22 cellular contexts compared by ENCODE assay signal in genomic region chr18:63819780-63820179, GRCh38. TPM values are rescaled to one million over a fixed set of nuclear protein-coding genes. Genes with fewer than 3 reads are reported as not detected.
"Had no signal": no experiment of that assay in that cellular context is flagged by ENCODE, and none has a peak within 500 bp of the region (broad histone marks: within the 10 kb centered on the region; RNA-seq: fewer than 3 reads in every experiment).

No MANE protein-coding gene starts in this region.

- H3K36me3 ChIP-seq: ascending aorta, breast epithelium, left ventricle myocardium inferior, right atrium auricular region, transverse colon, vagina had no signal

- H3K4me3 ChIP-seq: ascending aorta, breast epithelium, left ventricle myocardium inferior, right atrium auricular region, skin epidermis, transverse colon, vagina had no signal

- DNase-seq: cerebellar nuclear complex; effector memory CD8-positive, alpha-beta T cell; hippocampal formation; left ventricle myocardium inferior; natural killer cell; stimulated activated CD4-positive, alpha-beta T cell treated with anti-CD3 and anti-CD28 coated beads, Interleukin-4, amount 100 ng/mL, for 24 hours; stimulated activated naive CD4-positive, alpha-beta T cell; substantia nigra; T-helper 9 cell; transverse colon had no signal

- H3K4me3 Mint-ChIP-seq: activated T-helper 1 cell treated with anti-CD3 and anti-CD28 coated beads, Interleukin-12 subunit alpha, Interleukin-12 subunit beta, Interleukin-2, Interleukin-4 antibody, amounts not matched to agents 30 ng/mL and 10 ng/mL and 1 ng/mL, durations not matched to agents 14 hours and 24 hours and 36 hours; dendritic cell treated with granulocyte-macrophage colony-stimulating factor and Interleukin-4, amounts not matched to agents 40 ng/mL and 50 ng/mL, for 4 days; effector memory CD8-positive, alpha-beta T cell; memory B cell; natural killer cell had no signal

- H3K4me1 ChIP-seq: ascending aorta, breast epithelium, left ventricle myocardium inferior, right atrium auricular region had no signal

- H3K4me1 Mint-ChIP-seq: memory B cell, natural killer cell had no signal

- H3K27ac Mint-ChIP-seq: activated T-helper 1 cell treated with anti-CD3 and anti-CD28 coated beads, Interleukin-12 subunit alpha, Interleukin-12 subunit beta, Interleukin-2, Interleukin-4 antibody, amounts not matched to agents 30 ng/mL and 10 ng/mL and 1 ng/mL, durations not matched to agents 14 hours and 24 hours and 36 hours; dendritic cell treated with granulocyte-macrophage colony-stimulating factor and Interleukin-4, amounts not matched to agents 40 ng/mL and 50 ng/mL, for 4 days; effector memory CD8-positive, alpha-beta T cell; memory B cell; natural killer cell; progenitor cell of endocrine pancreas had no signal

- ATAC-seq: activated CD4-positive, CD25-positive, alpha-beta regulatory T cell treated with anti-CD3 and anti-CD28 coated beads, Interleukin-2, amount 50 U/mL, for 24 hours; effector memory CD8-positive, alpha-beta T cell; natural killer cell had no signal

- H3K27me3 Mint-ChIP-seq: dendritic cell treated with granulocyte-macrophage colony-stimulating factor and Interleukin-4, amounts not matched to agents 40 ng/mL and 50 ng/mL, for 4 days; progenitor cell of endocrine pancreas had no signal

- H3K27ac ChIP-seq: ascending aorta, breast epithelium, epithelial cell of prostate, left ventricle myocardium inferior, right atrium auricular region, skin epidermis, vagina had no signal

- H3K27me3 ChIP-seq: ascending aorta, breast epithelium, right atrium auricular region, transverse colon, vagina had no signal

- H3K9me3 ChIP-seq: vagina had no signal

RNA-seq across cellular contexts. Expression of gene SERPINB7, which starts 44.6 kb away (rescaled TPM):
- total RNA-seq: activated CD8-positive, alpha-beta memory T cell treated with anti-CD3 and anti-CD28 coated beads for 36 hours; activated T-helper 1 cell treated with anti-CD3 and anti-CD28 coated beads, Interleukin-12 subunit alpha, Interleukin-12 subunit beta, Interleukin-2, Interleukin-4 antibody, amounts not matched to agents 30 ng/mL and 10 ng/mL and 1 ng/mL, durations not matched to agents 14 hours and 24 hours and 36 hours; ascending aorta; breast epithelium; left ventricle myocardium inferior; natural killer cell; progenitor cell of endocrine pancreas; transverse colon had no signal
